Comparison of ENCODE assay signal across 9 cellular contexts in the genomic region with DNA sequence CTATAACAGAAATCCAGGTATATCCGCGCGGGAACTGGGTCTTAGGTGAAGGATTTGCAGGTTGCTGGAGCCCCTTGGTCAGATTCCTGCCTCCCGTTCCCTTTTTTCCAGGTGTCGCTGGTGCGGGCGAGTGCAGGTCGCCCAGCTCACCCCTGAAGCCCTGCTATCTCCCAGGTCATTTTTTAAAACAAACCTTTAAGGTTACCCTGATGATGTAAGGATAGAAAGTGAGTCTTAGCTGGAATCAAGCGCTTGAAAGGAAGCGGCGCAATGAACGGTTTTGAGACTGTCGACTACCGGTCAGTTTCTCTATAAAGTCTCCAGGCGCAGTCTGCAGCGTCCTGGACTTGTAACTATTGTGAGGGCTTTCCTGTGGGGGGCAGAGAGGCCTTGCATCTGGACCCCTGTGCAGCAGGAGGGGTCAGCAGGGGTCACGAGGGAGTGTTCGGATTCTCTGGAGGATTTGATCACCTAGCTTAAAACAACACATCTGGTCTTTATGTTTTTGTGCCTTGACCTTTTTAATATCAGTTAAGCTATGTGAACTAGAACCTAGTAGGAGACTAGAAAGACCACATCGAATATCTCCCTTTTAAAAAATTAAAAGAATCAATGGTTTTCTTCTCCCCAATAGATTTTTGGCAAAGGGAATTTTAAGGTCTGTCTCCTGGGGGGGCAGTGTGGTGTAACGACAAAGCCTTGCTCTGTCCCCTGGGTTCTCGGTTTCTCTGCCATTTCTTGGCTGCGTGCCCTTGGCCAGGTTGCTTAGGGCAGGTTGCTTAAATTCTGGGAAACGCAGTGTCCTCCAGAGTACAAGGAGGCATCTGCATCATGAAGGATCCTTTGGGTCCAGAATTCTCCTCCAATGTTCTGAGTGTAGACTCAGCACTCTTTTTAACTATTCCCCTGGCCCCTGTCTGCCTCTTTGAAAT. TPM values are rescaled to one million over a fixed set of nuclear protein-coding genes. Genes with fewer than 3 reads are reported as not detected.
DNase-seq lines count a peak whose midpoint lies in the region; ATAC-seq, FAIRE-seq and TF ChIP-seq lines count a peak whose summit lies in the region.
"Had no signal": no experiment of that assay in that cellular context is flagged by ENCODE, and none has a peak within 500 bp of the region (broad histone marks: within the 10 kb centered on the region; RNA-seq: fewer than 3 reads in every experiment).

No MANE protein-coding gene starts in this region.

- peak overlapping the region; percentile 7 for H3K27ac ChIP-seq in CD8-positive, alpha-beta memory T cell (ENCODE audit: low read depth, low read length)

- no peaks in the 10 kb centered on the region for H3K36me3 ChIP-seq in CD8-positive, alpha-beta memory T cell (ENCODE audit: insufficient read depth, low read length)

- CTCF ChIA-PET in CD8-positive, alpha-beta memory T cell (lab: Charles Lee), result no interaction called here

- FAIRE-seq in D721Med (lab: Jason Lieb, UNC), result no peak
- FAIRE-seq: islet of Langerhans had no signal

- ATAC-seq in memory B cell (ENCODE audit: low read depth) (no peak), GM19397 (IDR thresholded peaks at IDR 0.05; ENCODE audit: unreplicated experiment) (no peak), GM19452 (IDR thresholded peaks at IDR 0.05; ENCODE audit: unreplicated experiment) (no peak)

- peak overlapping the region; percentile 9 to 86 (median 78) for H3K4me3 Mint-ChIP-seq in CD8-positive, alpha-beta memory T cell
- peak overlapping the region; percentile 81 for H3K4me3 Mint-ChIP-seq in memory B cell

- DNase-seq in CD8-positive, alpha-beta memory T cell, result no peak
- DNase-seq in LNCaP clone FGC (ENCODE audit: low read depth) (no peak), choroid plexus epithelial cell (ENCODE audit: low read depth) (peak; percentile 53), memory B cell (ENCODE audit: low spot score in 2 of 2) (no peak), D721Med (ENCODE audit: insufficient read length, low spot score) (no peak), NCI-H2029 (lab: John Stamatoyannopoulos, UW) (no peak)

- peaks cover 0 to 2% (median 0%) of the 10 kb centered on the region in 5 donors for H3K9me3 Mint-ChIP-seq in CD8-positive, alpha-beta memory T cell
- no peaks in the 10 kb centered on the region for H3K9me3 Mint-ChIP-seq in memory B cell

- H3K36me3 Mint-ChIP-seq in CD8-positive, alpha-beta memory T cell, result peaks cover 0 to 6% (median 0%) of the 10 kb centered on the region in 3 donors
- H3K36me3 Mint-ChIP-seq in memory B cell, result no peaks in the 10 kb centered on the region

- peak overlapping the region; percentile 17 for H3K4me3 ChIP-seq in CD8-positive, alpha-beta memory T cell (ENCODE audit: low read length)
- H3K4me3 ChIP-seq in LNCaP clone FGC (ENCODE audit: low read depth, low read length), result peak overlapping the region; percentile 52
- H3K4me3 ChIP-seq in choroid plexus epithelial cell (ENCODE audit: low read depth, low read length), result peak overlapping the region; percentile 58

- TF ChIP-seq CTCF in LNCaP clone FGC (IDR thresholded peaks at IDR 0.05; ENCODE audit: control insufficient read depth, extremely low read depth, insufficient read depth) (no peak), choroid plexus epithelial cell (conservative IDR thresholded peaks at IDR 0.05; ENCODE audit: low read depth, low read length) (no peak), D721Med (IDR thresholded peaks at IDR 0.05; ENCODE audit: insufficient read depth, missing control alignments) (no peak)

- peak overlapping the region in 4 of 8 donors; percentile 3 to 67 (median 55) for H3K27ac Mint-ChIP-seq in CD8-positive, alpha-beta memory T cell
- H3K27ac Mint-ChIP-seq in memory B cell, result no peak overlapping the region

- H3K4me1 Mint-ChIP-seq in CD8-positive, alpha-beta memory T cell, result peaks cover 10 to 23% (median 10%) of the 10 kb centered on the region in 3 donors
- peaks cover 9% of the 10 kb centered on the region for H3K4me1 Mint-ChIP-seq in memory B cell

- POLR2A ChIA-PET in CD8-positive, alpha-beta memory T cell (lab: Charles Lee), result no interaction called here

- no peaks in the 10 kb centered on the region for H3K9me3 ChIP-seq in CD8-positive, alpha-beta memory T cell (ENCODE audit: low read length)

- peaks cover 4% of the 10 kb centered on the region for H3K4me1 ChIP-seq in CD8-positive, alpha-beta memory T cell (ENCODE audit: insufficient read depth, low read length)

- peaks cover 27 to 54% of the 10 kb centered on the region in 2 donors for H3K27me3 Mint-ChIP-seq in CD8-positive, alpha-beta memory T cell
- peaks cover 22% of the 10 kb centered on the region for H3K27me3 Mint-ChIP-seq in memory B cell

- peaks cover 7% of the 10 kb centered on the region for H3K27me3 ChIP-seq in CD8-positive, alpha-beta memory T cell (ENCODE audit: insufficient read depth, low read length, poor library complexity, severe bottlenecking)

RNA-seq across cellular contexts. Expression of gene KIT, which starts 1.7 kb away (rescaled TPM):
- total RNA-seq in CD8-positive, alpha-beta memory T cell, result under 1 TPM; 0.20 to 0.39 TPM
- 0.98 TPM for polyA plus RNA-seq in CD8-positive, alpha-beta memory T cell
